In the genomic region with DNA sequence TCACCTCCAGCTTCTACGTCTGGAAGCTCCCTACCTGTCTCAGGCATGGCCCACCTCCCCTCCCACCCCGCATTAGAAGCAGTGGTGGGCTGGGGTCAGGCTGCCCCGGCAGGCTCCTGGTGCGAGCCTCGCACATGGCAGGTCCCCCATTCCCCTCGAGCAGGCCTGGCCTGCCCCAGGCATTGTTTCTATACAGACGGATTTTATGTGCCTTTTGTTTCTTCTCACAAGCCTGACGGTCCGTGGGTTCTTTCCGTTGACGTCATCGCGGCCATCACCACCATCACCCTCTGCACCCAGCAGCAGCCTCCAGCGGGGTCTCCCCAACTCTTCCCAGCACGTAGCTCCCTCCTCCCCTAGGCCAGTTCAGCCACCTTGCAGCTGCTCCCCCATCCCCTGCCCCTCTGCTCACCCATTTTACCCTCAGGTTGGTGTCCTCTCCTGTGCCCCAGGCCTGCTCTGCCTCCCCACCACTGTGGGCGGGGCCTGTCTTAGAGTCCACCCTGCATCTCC, we compare ENCODE assay signal across 15 cellular contexts. TPM values are rescaled to one million over a fixed set of nuclear protein-coding genes. Genes with fewer than 3 reads are reported as not detected.
A peak's percentile ranks its signal among the peaks of the same experiment; 100 is the strongest.
DNase-seq lines count a peak whose midpoint lies in the region; ATAC-seq and TF ChIP-seq lines count a peak whose summit lies in the region.
"Had no signal": no experiment of that assay in that cellular context is flagged by ENCODE, and none has a peak within 500 bp of the region (broad histone marks: within the 10 kb centered on the region; RNA-seq: fewer than 3 reads in every experiment).

No MANE protein-coding gene starts in this region.

- CTCF ChIA-PET in activated CD8-positive, alpha-beta T cell treated with anti-CD3 and anti-CD28 coated beads, Interleukin-2, amount 10 ng/mL, durations not matched to agents 7 days and 5 days (lab: Charles Lee): interaction anchor here (0.8 to 3.7 kb wide), 3 partner anchors 23 to 35 kb away, joined by 3 to 42 read pairs (median 3); no protein-coding TSS in a partner anchor

- DNase-seq in H9: peak; percentile 22
- DNase-seq in activated CD8-positive, alpha-beta T cell treated with anti-CD3 and anti-CD28 coated beads, Interleukin-2, amount 10 ng/mL, durations not matched to agents 7 days and 5 days: no peak
- DNase-seq in islet precursor cell: peak; percentile 43
- DNase-seq in stimulated activated naive B cell treated with anti-CD40 and anti-IgM and Interleukin-4, amounts not matched to agents 10 μg/mL and 1 μg/mL and 100 μg/mL, for 72 hours: no peak
- DNase-seq in foreskin keratinocyte: no peak
- no peak for DNase-seq in NCI-H2171 treated with DMSO at 0.1 percent for 48 hours (lab: John Stamatoyannopoulos, UW)
- DNase-seq in nephron progenitor cell: no peak
- DNase-seq: activated CD4-positive, CD25-positive, alpha-beta regulatory T cell; GDM1; NCI-H1048; NCI-H226; retina; stimulated activated CD4-positive, alpha-beta T cell treated with anti-CD3 and anti-CD28 coated beads, Interleukin-2, amount 100 ng/mL, for 48 hours had no signal

- H3K14ac ChIP-seq in H9 (ENCODE audit: insufficient read depth, low read length): no peak overlapping the region

- WGBS in H9 (ENCODE audit: extremely low coverage, insufficient read length, low lambda C conversion rate): no CpG with 5 or more reads among the region's 16 CpGs

- no peak overlapping the region for H2AK5ac ChIP-seq in H9 (ENCODE audit: insufficient read length, low read length)

- no peaks in the 10 kb centered on the region for H3K9me3 Mint-ChIP-seq in H9
- no peaks in the 10 kb centered on the region for H3K9me3 Mint-ChIP-seq in activated CD8-positive, alpha-beta T cell treated with anti-CD3 and anti-CD28 coated beads, Interleukin-2, amount 10 ng/mL, durations not matched to agents 7 days and 5 days (ENCODE audit: insufficient read depth)
- H3K9me3 Mint-ChIP-seq in stimulated activated naive B cell treated with anti-CD40 and anti-IgM and Interleukin-4, amounts not matched to agents 10 μg/mL and 1 μg/mL and 100 μg/mL, for 72 hours: peaks cover 0 to under 1% of the 10 kb centered on the region in 2 donors
- H3K9me3 Mint-ChIP-seq in nephron progenitor cell: no peaks in the 10 kb centered on the region

- POLR2A ChIA-PET in activated CD8-positive, alpha-beta T cell treated with anti-CD3 and anti-CD28 coated beads, Interleukin-2, amount 10 ng/mL, durations not matched to agents 7 days and 5 days (lab: Charles Lee): interaction anchor here (0.8 to 1.1 kb wide), 2 partner anchors 21 to 104 kb away, joined by 3 to 4 read pairs; a partner anchor contains a TSS

- no peaks in the 10 kb centered on the region; a peak in 2 of 7 replicates for H3K36me3 Mint-ChIP-seq in H9 (ENCODE audit: insufficient read depth in 1 of 3, low read depth in 3 of 3)
- H3K36me3 Mint-ChIP-seq in activated CD8-positive, alpha-beta T cell treated with anti-CD3 and anti-CD28 coated beads, Interleukin-2, amount 10 ng/mL, durations not matched to agents 7 days and 5 days (ENCODE audit: low read depth): peaks cover 42% of the 10 kb centered on the region
- H3K36me3 Mint-ChIP-seq in stimulated activated naive B cell treated with anti-CD40 and anti-IgM and Interleukin-4, amounts not matched to agents 10 μg/mL and 1 μg/mL and 100 μg/mL, for 72 hours: peaks cover 40% of the 10 kb centered on the region in 2 donors
- no peaks in the 10 kb centered on the region for H3K36me3 Mint-ChIP-seq in nephron progenitor cell (ENCODE audit: low read depth)

- no peak overlapping the region for H3T11ph ChIP-seq in H9 (ENCODE audit: low read length)

- no peak overlapping the region for H2BK15ac ChIP-seq in H9 (ENCODE audit: low read depth, low read length)

- H2BK12ac ChIP-seq in H9 (ENCODE audit: insufficient read length, low read depth, low read length): no peak overlapping the region

- H3K9me3 ChIP-seq in H9 (ENCODE audit: control insufficient read depth, low read depth, low read length): no peaks in the 10 kb centered on the region
- H3K9me3 ChIP-seq: mucosa of descending colon had no signal

- H4K8ac ChIP-seq in H9 (replicated peaks; ENCODE audit: insufficient read length, low read depth, low read length): no peak overlapping the region

- TF ChIP-seq CTCF in H9 (conservative IDR thresholded peaks at IDR 0.05) (no peak), foreskin keratinocyte (conservative IDR thresholded peaks at IDR 0.05) (no peak), nephron progenitor cell (IDR thresholded peaks at IDR 0.05) (no peak)

- H4K91ac ChIP-seq in H9 (ENCODE audit: insufficient read length, low read depth, low read length): no peak overlapping the region

- H3K4me1 ChIP-seq in H9 (ENCODE audit: insufficient read depth, low read length): no peaks in the 10 kb centered on the region
- H3K4me1 ChIP-seq in foreskin keratinocyte: no peaks in the 10 kb centered on the region

- no peaks in the 10 kb centered on the region for H3K79me2 ChIP-seq in H9 (ENCODE audit: insufficient read depth, low read length)

- H3K27me3 ChIP-seq in H9 (ENCODE audit: insufficient read depth, low read length) (no peaks in the 10 kb centered on the region), foreskin keratinocyte (no peaks in the 10 kb centered on the region)

- H3K27me3 Mint-ChIP-seq in H9 (ENCODE audit: low read depth): peaks cover 5% of the 10 kb centered on the region
- H3K27me3 Mint-ChIP-seq in activated CD8-positive, alpha-beta T cell treated with anti-CD3 and anti-CD28 coated beads, Interleukin-2, amount 10 ng/mL, durations not matched to agents 7 days and 5 days (ENCODE audit: low read depth): no peaks in the 10 kb centered on the region
- peaks cover 12 to 21% of the 10 kb centered on the region in 2 donors for H3K27me3 Mint-ChIP-seq in stimulated activated naive B cell treated with anti-CD40 and anti-IgM and Interleukin-4, amounts not matched to agents 10 μg/mL and 1 μg/mL and 100 μg/mL, for 72 hours
- H3K27me3 Mint-ChIP-seq in nephron progenitor cell (ENCODE audit: low read depth, poor library complexity): peaks cover 5% of the 10 kb centered on the region

- no peak overlapping the region for H3K56ac ChIP-seq in H9 (ENCODE audit: insufficient read length, low read depth, low read length)

- H3K9ac ChIP-seq in H9 (ENCODE audit: extremely low read depth, insufficient read length, low read length): no peak overlapping the region

- H4K5ac ChIP-seq in H9 (ENCODE audit: insufficient read length, low read depth, low read length): no peak overlapping the region

- H3K4me3 Mint-ChIP-seq in H9 (no peak overlapping the region; a peak in 1 of 5 replicates), nephron progenitor cell (no peak overlapping the region)
- H3K4me3 Mint-ChIP-seq in activated CD8-positive, alpha-beta T cell treated with anti-CD3 and anti-CD28 coated beads, Interleukin-2, amount 10 ng/mL, durations not matched to agents 7 days and 5 days: no peak overlapping the region
- peak overlapping the region; percentile 39 to 69 for H3K4me3 Mint-ChIP-seq in stimulated activated naive B cell treated with anti-CD40 and anti-IgM and Interleukin-4, amounts not matched to agents 10 μg/mL and 1 μg/mL and 100 μg/mL, for 72 hours

- H2BK5ac ChIP-seq in H9 (ENCODE audit: insufficient read length, low read length): no peak overlapping the region

- no peak overlapping the region for H3K18ac ChIP-seq in H9 (ENCODE audit: insufficient read length, low read depth, low read length)

- H3K4ac ChIP-seq in H9 (ENCODE audit: low read depth, low read length): no peak overlapping the region

- no peak for ATAC-seq in activated CD8-positive, alpha-beta T cell treated with anti-CD3 and anti-CD28 coated beads, Interleukin-2, amount 10 ng/mL, durations not matched to agents 7 days and 5 days
- peak; percentile 1 for ATAC-seq in stimulated activated naive B cell treated with anti-CD40 and anti-IgM and Interleukin-4, amounts not matched to agents 10 μg/mL and 1 μg/mL and 100 μg/mL, for 72 hours (replicated peaks)
- no peak for ATAC-seq in foreskin keratinocyte
- ATAC-seq: mucosa of descending colon had no signal

- H3K27ac Mint-ChIP-seq in H9 (peak overlapping the region in 1 of 3 experiments; percentile 61; a peak in 2 of 7 replicates), nephron progenitor cell (no peak overlapping the region)
- H3K27ac Mint-ChIP-seq in activated CD8-positive, alpha-beta T cell treated with anti-CD3 and anti-CD28 coated beads, Interleukin-2, amount 10 ng/mL, durations not matched to agents 7 days and 5 days: peak overlapping the region; percentile 61
- peak overlapping the region; percentile 84 for H3K27ac Mint-ChIP-seq in stimulated activated naive B cell treated with anti-CD40 and anti-IgM and Interleukin-4, amounts not matched to agents 10 μg/mL and 1 μg/mL and 100 μg/mL, for 72 hours

- no peak overlapping the region for H2AFZ ChIP-seq in H9 (ENCODE audit: low read length)

- H3K4me1 Mint-ChIP-seq in H9: peaks cover 6 to 15% of the 10 kb centered on the region in 2 experiments
- peaks cover 68% of the 10 kb centered on the region for H3K4me1 Mint-ChIP-seq in activated CD8-positive, alpha-beta T cell treated with anti-CD3 and anti-CD28 coated beads, Interleukin-2, amount 10 ng/mL, durations not matched to agents 7 days and 5 days (ENCODE audit: low read depth)
- peaks cover 31 to 52% of the 10 kb centered on the region in 2 donors for H3K4me1 Mint-ChIP-seq in stimulated activated naive B cell treated with anti-CD40 and anti-IgM and Interleukin-4, amounts not matched to agents 10 μg/mL and 1 μg/mL and 100 μg/mL, for 72 hours
- no peaks in the 10 kb centered on the region for H3K4me1 Mint-ChIP-seq in nephron progenitor cell

- no peaks in the 10 kb centered on the region for H3K79me1 ChIP-seq in H9 (ENCODE audit: insufficient read depth, low read depth, low read length, poor library complexity, severe bottlenecking)

- H3K27ac ChIP-seq in H9 (ENCODE audit: insufficient read length, low read depth, low read length) (no peak overlapping the region), foreskin keratinocyte (no peak overlapping the region)

- H2BK20ac ChIP-seq in H9 (ENCODE audit: low read depth, low read length, poor library complexity, severe bottlenecking): no peak overlapping the region

- H2BK120ac ChIP-seq in H9 (ENCODE audit: low read depth, low read length, poor library complexity, severe bottlenecking): no peak overlapping the region

- H3K23ac ChIP-seq in H9 (ENCODE audit: insufficient read length, low read depth, low read length): no peak overlapping the region

- H3K4me2 ChIP-seq in H9 (ENCODE audit: insufficient read depth, insufficient read length, low read length): no peak overlapping the region

- no peaks in the 10 kb centered on the region for H3K23me2 ChIP-seq in H9 (ENCODE audit: insufficient read length, low read depth, low read length, poor library complexity, severe bottlenecking)

- no peaks in the 10 kb centered on the region for H4K20me1 ChIP-seq in H9 (ENCODE audit: control insufficient read depth, insufficient read depth, insufficient read length)

RNA-seq across cellular contexts. Expression of a gene that starts 4.6 kb away (rescaled TPM):
- total RNA-seq in H9 (2021): not detected in 2 replicates
- total RNA-seq in activated CD8-positive, alpha-beta T cell treated with anti-CD3 and anti-CD28 coated beads, Interleukin-2, amount 10 ng/mL, durations not matched to agents 7 days and 5 days: 10 to 100 TPM; 43.9 to 47.5 TPM
- not detected in 2 replicates for total RNA-seq in foreskin keratinocyte
- not detected in 2 replicates for polyA plus RNA-seq in foreskin keratinocyte
- total RNA-seq: bronchial epithelial cell had no signal

RNA-seq across cellular contexts. Expression of a gene that starts 38.9 kb away (rescaled TPM):
- total RNA-seq in H9 (2021) (67.8 and 69.1 TPM in 2 replicates), foreskin keratinocyte (67.8 and 70.8 TPM in 2 replicates)
- 10 to 100 TPM; 43.2 to 44.0 TPM for total RNA-seq in activated CD8-positive, alpha-beta T cell treated with anti-CD3 and anti-CD28 coated beads, Interleukin-2, amount 10 ng/mL, durations not matched to agents 7 days and 5 days
- 62.4 and 67.2 TPM in 2 replicates for polyA plus RNA-seq in foreskin keratinocyte

Comparison
In these comparisons a context has a peak if more than half of its experiments do, and no peak if none do; other contexts are left out.
1. DNase-seq: peak in H9 (single experiment) and islet precursor cell (single experiment); none in activated CD8-positive, alpha-beta T cell treated with anti-CD3 and anti-CD28 coated beads, Interleukin-2, amount 10 ng/mL, durations not matched to agents 7 days and 5 days (single experiment), stimulated activated naive B cell treated with anti-CD40 and anti-IgM and Interleukin-4, amounts not matched to agents 10 μg/mL and 1 μg/mL and 100 μg/mL, for 72 hours (single experiment), foreskin keratinocyte (0 of 2), NCI-H2171 treated with DMSO at 0.1 percent for 48 hours (single experiment) and nephron progenitor cell (single experiment).
2. H3K4me3 Mint-ChIP-seq: peak in stimulated activated naive B cell treated with anti-CD40 and anti-IgM and Interleukin-4, amounts not matched to agents 10 μg/mL and 1 μg/mL and 100 μg/mL, for 72 hours (2 of 2); none in H9 (0 of 2), activated CD8-positive, alpha-beta T cell treated with anti-CD3 and anti-CD28 coated beads, Interleukin-2, amount 10 ng/mL, durations not matched to agents 7 days and 5 days (single experiment) and nephron progenitor cell (single experiment).
3. ATAC-seq: peak in stimulated activated naive B cell treated with anti-CD40 and anti-IgM and Interleukin-4, amounts not matched to agents 10 μg/mL and 1 μg/mL and 100 μg/mL, for 72 hours (2 of 2); none in activated CD8-positive, alpha-beta T cell treated with anti-CD3 and anti-CD28 coated beads, Interleukin-2, amount 10 ng/mL, durations not matched to agents 7 days and 5 days (single experiment) and foreskin keratinocyte (single experiment).
4. RNA of a gene that starts 4.6 kb away (total RNA-seq): 43.9 to 47.5 TPM in activated CD8-positive, alpha-beta T cell treated with anti-CD3 and anti-CD28 coated beads, Interleukin-2, amount 10 ng/mL, durations not matched to agents 7 days and 5 days; not detected in H9 and not detected in foreskin keratinocyte; every median in the first group is over 10 times any median in the second.